Comparison of ENCODE assay signal across 8 cellular contexts in the genomic region with DNA sequence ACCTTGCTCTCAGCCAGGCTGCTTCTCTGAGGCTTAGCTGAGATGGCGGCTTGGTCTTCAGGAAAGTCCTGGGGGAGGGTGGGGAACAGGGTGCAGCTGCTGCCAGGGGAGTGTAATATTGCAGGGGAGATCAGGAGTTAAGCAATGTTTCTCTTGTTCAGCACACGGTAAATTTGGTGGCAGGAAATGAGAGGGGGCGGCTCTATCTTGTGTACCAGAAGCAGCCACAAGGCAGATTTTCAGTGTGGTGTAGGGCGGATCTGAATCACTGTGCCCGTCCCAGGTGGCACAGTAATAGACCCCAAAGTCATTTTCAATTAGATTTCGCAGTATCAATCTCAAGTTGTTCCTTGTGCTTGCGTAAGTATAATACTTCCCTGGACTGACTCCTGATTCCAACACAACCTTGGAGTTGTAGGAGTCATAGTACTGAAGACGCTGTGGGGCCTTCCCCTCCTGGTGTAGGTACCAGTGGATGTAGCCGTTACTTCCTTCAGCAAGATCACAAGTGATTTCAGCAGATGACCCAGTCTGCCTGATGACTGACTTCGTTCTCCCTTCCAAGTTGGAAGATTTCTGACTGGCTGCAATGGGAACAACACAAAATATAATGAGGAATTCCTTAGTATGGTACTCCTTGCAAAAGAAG.
DNase-seq lines count a peak whose midpoint lies in the region; ATAC-seq and TF ChIP-seq lines count a peak whose summit lies in the region.
"Not testable (repeated sequence)": the region's sequence is repeated elsewhere in the genome, so short reads cannot be mapped to it uniquely, and the experiment has no call there.

No MANE protein-coding gene starts in this region.

- H3K27me3 Mint-ChIP-seq in CD4-positive, CD25-positive, alpha-beta regulatory T cell; activated CD4-positive, alpha-beta memory T cell treated with anti-CD3 and anti-CD28 coated beads for 36 hours; activated naive CD8-positive, alpha-beta T cell treated with anti-CD3 and anti-CD28 coated beads, Interleukin-2, amount 50 U/mL, for 24 hours: not testable (repeated sequence)

- H3K4me3 Mint-ChIP-seq in CD4-positive, CD25-positive, alpha-beta regulatory T cell, result peak overlapping the region; percentile 80 to 99 (median 88)
- peak overlapping the region; percentile 79 for H3K4me3 Mint-ChIP-seq in activated CD4-positive, alpha-beta memory T cell treated with anti-CD3 and anti-CD28 coated beads for 36 hours
- peak overlapping the region; percentile 70 for H3K4me3 Mint-ChIP-seq in activated naive CD8-positive, alpha-beta T cell treated with anti-CD3 and anti-CD28 coated beads, Interleukin-2, amount 50 U/mL, for 24 hours

- not testable (repeated sequence) for H3K27me3 ChIP-seq in CD4-positive, CD25-positive, alpha-beta regulatory T cell (ENCODE audit: control insufficient read depth, insufficient read depth, low read length); RWPE2 (ENCODE audit: insufficient read depth, poor library complexity, severe bottlenecking)

- ATAC-seq in CD4-positive, CD25-positive, alpha-beta regulatory T cell (ENCODE audit: low read depth in 2 of 2), result peak; percentile 59 to 65
- ATAC-seq in GM18907 (IDR thresholded peaks at IDR 0.05; ENCODE audit: unreplicated experiment) (peak; percentile 46), HG02588 (IDR thresholded peaks at IDR 0.05; ENCODE audit: unreplicated experiment) (peak; percentile 45), HG03432 (IDR thresholded peaks at IDR 0.05; ENCODE audit: unreplicated experiment) (peak; percentile 37), RWPE2 (ENCODE audit: low read depth) (0 out of 3 replicates have a peak, but pooled peaks have one; percentile 13)
- peak; percentile 59 for ATAC-seq in activated naive CD8-positive, alpha-beta T cell treated with anti-CD3 and anti-CD28 coated beads, Interleukin-2, amount 50 U/mL, for 24 hours

- CTCF ChIA-PET in activated CD4-positive, alpha-beta memory T cell treated with anti-CD3 and anti-CD28 coated beads for 36 hours (lab: Charles Lee), result interaction anchor here (0.6 to 3.6 kb wide), 17 partner anchors 11 to 254 kb away, joined by 3 to 24 read pairs (median 4); no protein-coding TSS in a partner anchor

- peak; percentile 40 to 80 (median 63) for DNase-seq in CD4-positive, CD25-positive, alpha-beta regulatory T cell
- not testable (repeated sequence) for DNase-seq in RWPE2 (ENCODE audit: low spot score)
- peak; percentile 76 for DNase-seq in activated CD4-positive, alpha-beta memory T cell treated with anti-CD3 and anti-CD28 coated beads for 36 hours
- peak; percentile 54 for DNase-seq in activated naive CD8-positive, alpha-beta T cell treated with anti-CD3 and anti-CD28 coated beads, Interleukin-2, amount 50 U/mL, for 24 hours
- DNase-seq in stimulated activated CD4-positive, alpha-beta T cell treated with anti-CD3 and anti-CD28 coated beads, Interleukin-12 subunit alpha, Interleukin-12 subunit beta, amount 100 ng/mL, for 4 hours, result peak; percentile 29

- H3K27ac Mint-ChIP-seq in CD4-positive, CD25-positive, alpha-beta regulatory T cell, result peak overlapping the region; percentile 90 to 99 (median 91)
- H3K27ac Mint-ChIP-seq in activated CD4-positive, alpha-beta memory T cell treated with anti-CD3 and anti-CD28 coated beads for 36 hours, result peak overlapping the region; percentile 94
- peak overlapping the region; percentile 86 for H3K27ac Mint-ChIP-seq in activated naive CD8-positive, alpha-beta T cell treated with anti-CD3 and anti-CD28 coated beads, Interleukin-2, amount 50 U/mL, for 24 hours

- H3K9me3 ChIP-seq in CD4-positive, CD25-positive, alpha-beta regulatory T cell (ENCODE audit: control insufficient read depth in 2 of 2, low read length in 2 of 2); RWPE2 (ENCODE audit: severe bottlenecking): not testable (repeated sequence)

- H3K4me1 Mint-ChIP-seq in CD4-positive, CD25-positive, alpha-beta regulatory T cell, result peaks cover 2 to 72% (median 51%) of the 10 kb centered on the region in 4 donors
- peaks cover 58% of the 10 kb centered on the region for H3K4me1 Mint-ChIP-seq in activated CD4-positive, alpha-beta memory T cell treated with anti-CD3 and anti-CD28 coated beads for 36 hours (ENCODE audit: low read depth)
- peaks cover 84% of the 10 kb centered on the region for H3K4me1 Mint-ChIP-seq in activated naive CD8-positive, alpha-beta T cell treated with anti-CD3 and anti-CD28 coated beads, Interleukin-2, amount 50 U/mL, for 24 hours

- not testable (repeated sequence) for H3K36me3 ChIP-seq in CD4-positive, CD25-positive, alpha-beta regulatory T cell (ENCODE audit: control insufficient read depth, insufficient read depth, low read length); RWPE2 (ENCODE audit: low read depth)

- intact Hi-C loops in activated CD4-positive, alpha-beta memory T cell treated with anti-CD3 and anti-CD28 coated beads for 36 hours (cut with micrococcal nuclease), result loop anchor here (1.0 to 10.0 kb wide), 2 partner anchors 129 to 578 kb away; no protein-coding TSS in a partner anchor

- peak overlapping the region; percentile 79 for H3K4me3 ChIP-seq in CD4-positive, CD25-positive, alpha-beta regulatory T cell (ENCODE audit: low read depth, low read length)
- H3K4me3 ChIP-seq in RWPE2 (ENCODE audit: severe bottlenecking), result not testable (repeated sequence)

- not testable (repeated sequence) for H3K36me3 Mint-ChIP-seq in CD4-positive, CD25-positive, alpha-beta regulatory T cell; activated CD4-positive, alpha-beta memory T cell treated with anti-CD3 and anti-CD28 coated beads for 36 hours; activated naive CD8-positive, alpha-beta T cell treated with anti-CD3 and anti-CD28 coated beads, Interleukin-2, amount 50 U/mL, for 24 hours (ENCODE audit: low read depth)

- TF ChIP-seq CTCF in RWPE2 (IDR thresholded peaks at IDR 0.05; ENCODE audit: poor library complexity, severe bottlenecking), result not testable (repeated sequence)

- POLR2A ChIA-PET in activated CD4-positive, alpha-beta memory T cell treated with anti-CD3 and anti-CD28 coated beads for 36 hours (lab: Charles Lee), result interaction anchor here (1.6 kb wide), 1 partner anchor 147 kb away, joined by 5 read pairs; no protein-coding TSS in a partner anchor

- peak overlapping the region; percentile 81 for H3K27ac ChIP-seq in CD4-positive, CD25-positive, alpha-beta regulatory T cell (ENCODE audit: insufficient read depth, low read length, poor library complexity, severe bottlenecking)
- H3K27ac ChIP-seq in RWPE2 (ENCODE audit: poor library complexity, severe bottlenecking), result not testable (repeated sequence)

- H3K4me1 ChIP-seq in CD4-positive, CD25-positive, alpha-beta regulatory T cell (ENCODE audit: control insufficient read depth, insufficient read depth, low read length, poor library complexity, severe bottlenecking), result peaks cover 27% of the 10 kb centered on the region
- not testable (repeated sequence) for H3K4me1 ChIP-seq in RWPE2 (ENCODE audit: insufficient read depth, poor library complexity, severe bottlenecking)

- not testable (repeated sequence) for H3K9me3 Mint-ChIP-seq in CD4-positive, CD25-positive, alpha-beta regulatory T cell; activated CD4-positive, alpha-beta memory T cell treated with anti-CD3 and anti-CD28 coated beads for 36 hours; activated naive CD8-positive, alpha-beta T cell treated with anti-CD3 and anti-CD28 coated beads, Interleukin-2, amount 50 U/mL, for 24 hours
